In genomic region chr15:22813844-22814243, GRCh38 we compare ENCODE assay signal across 2 cellular contexts.
TF ChIP-seq lines count a peak whose summit lies in the region.

No MANE protein-coding gene starts in this region.

TF ChIP-seq in GM12891, 5 proteins besides CTCF, POLR2A, EP300 and RAD21:
- TF ChIP-seq POU2F2 (IDR thresholded peaks at IDR 0.05; ENCODE audit: low read depth, low read length) (no peak), POLR2AphosphoS5 (IDR thresholded peaks at IDR 0.05; ENCODE audit: low read depth, low read length) (no peak), PAX5 (IDR thresholded peaks at IDR 0.05; ENCODE audit: insufficient read depth, low read length, severe bottlenecking) (no peak), TAF1 (IDR thresholded peaks at IDR 0.05; ENCODE audit: low read depth, low read length) (no peak), SPI1 (IDR thresholded peaks at IDR 0.05; ENCODE audit: low read depth, low read length) (no peak)

TF ChIP-seq in GM12878, 131 proteins besides CTCF, POLR2A, EP300 and RAD21:
- no peak for TF ChIP-seq E2F8 (IDR thresholded peaks at IDR 0.05; ENCODE audit: low read depth, partially characterized antibody)
- no peak for TF ChIP-seq ZNF592 (IDR thresholded peaks at IDR 0.05)
- TF ChIP-seq ETV6 (conservative IDR thresholded peaks at IDR 0.05 in 1 of 2, IDR thresholded peaks at IDR 0.05 in 1 of 2; ENCODE audit: borderline replicate concordance in 1 of 2, low read depth in 1 of 2) = no peak
- TF ChIP-seq STAT3 (IDR thresholded peaks at IDR 0.05; ENCODE audit: low read depth, low read length) = no peak
- TF ChIP-seq ZBED1 (IDR thresholded peaks at IDR 0.05; ENCODE audit: borderline replicate concordance) = no peak
- no peak for TF ChIP-seq SMC3 (IDR thresholded peaks at IDR 0.05; ENCODE audit: borderline replicate concordance, low read length)
- no peak for TF ChIP-seq EGR1 (IDR thresholded peaks at IDR 0.05; ENCODE audit: borderline replicate concordance in 1 of 2, low read depth in 2 of 2, low read length in 2 of 2)
- TF ChIP-seq NBN (IDR thresholded peaks at IDR 0.05) = no peak
- no peak for TF ChIP-seq STAT1 (conservative IDR thresholded peaks at IDR 0.05)
- no peak for TF ChIP-seq JUNB (IDR thresholded peaks at IDR 0.05)
